8 cellular contexts compared by ENCODE assay signal in genomic region chr22:46432164-46433068, GRCh38.
DNase-seq lines count a peak whose midpoint lies in the region; ATAC-seq and TF ChIP-seq lines count a peak whose summit lies in the region.

No MANE protein-coding gene starts in this region.

- no peak overlapping the region for H3K23ac ChIP-seq in mesenchymal stem cell (ENCODE audit: low read length in 2 of 2)

- H3K36me3 ChIP-seq in heart left ventricle (no peaks in the 10 kb centered on the region), mesenchymal stem cell (ENCODE audit: control insufficient read depth in 1 of 2, insufficient read depth in 2 of 2, low read depth in 1 of 2, low read length in 2 of 2) (peaks cover 0 to 72% of the 10 kb centered on the region in 2 experiments), upper lobe of right lung (no peaks in the 10 kb centered on the region), A673 (ENCODE audit: insufficient read depth, low read length, poor library complexity, severe bottlenecking) (no peaks in the 10 kb centered on the region)

- H2BK120ac ChIP-seq in mesenchymal stem cell (ENCODE audit: low read depth, low read length) = no peak overlapping the region

- H3K9me3 Mint-ChIP-seq in activated T-helper 1 cell treated with anti-CD3 and anti-CD28 coated beads, Interleukin-12 subunit alpha, Interleukin-12 subunit beta, Interleukin-2, Interleukin-4 antibody, amounts not matched to agents 30 ng/mL and 10 ng/mL and 1 ng/mL, durations not matched to agents 14 hours and 24 hours and 36 hours = no peaks in the 10 kb centered on the region

- H3K27ac ChIP-seq in heart left ventricle (peak overlapping the region in 2 of 12 donors; percentile 19 to 35), mesenchymal stem cell (ENCODE audit: low read length, poor library complexity, severe bottlenecking) (no peak overlapping the region), upper lobe of right lung (peak overlapping the region; percentile 37), A673 (ENCODE audit: low read depth, low read length, poor library complexity, severe bottlenecking) (no peak overlapping the region)

- H3K4me3 ChIP-seq in heart left ventricle (peak overlapping the region in 10 of 12 donors; percentile 16 to 58 (median 38)), mesenchymal stem cell (ENCODE audit: insufficient read depth in 1 of 2, low read depth in 1 of 2, low read length in 2 of 2) (peak overlapping the region in 1 of 2 experiments; percentile 70), upper lobe of right lung (peak overlapping the region; percentile 47), A673 (ENCODE audit: low read depth, low read length, poor library complexity, severe bottlenecking) (no peak overlapping the region)

- intact Hi-C loops in heart left ventricle (cut with DNase I) (no loop called here), cardiac septum (cut with DNase I) (no loop called here), upper lobe of right lung (cut with DNase I) (no loop called here), A673 (cut with micrococcal nuclease; ENCODE audit: unreplicated experiment) (no loop called here)
- intact Hi-C loops in activated T-helper 1 cell treated with anti-CD3 and anti-CD28 coated beads, Interleukin-12 subunit alpha, Interleukin-12 subunit beta, Interleukin-2, Interleukin-4 antibody, amounts not matched to agents 30 ng/mL and 10 ng/mL and 1 ng/mL, durations not matched to agents 14 hours and 24 hours and 36 hours (cut with micrococcal nuclease) = no loop called here

- H3K9ac ChIP-seq in mesenchymal stem cell (ENCODE audit: low read length) = peak overlapping the region; percentile 60

- H2AFZ ChIP-seq in mesenchymal stem cell (ENCODE audit: low read depth, low read length) = no peak overlapping the region

- H3K14ac ChIP-seq in mesenchymal stem cell (ENCODE audit: low read length in 2 of 2) = no peak overlapping the region

- H3K4me2 ChIP-seq in mesenchymal stem cell (ENCODE audit: low read length, poor library complexity, severe bottlenecking) = no peak overlapping the region

- no peak overlapping the region for H2AK5ac ChIP-seq in mesenchymal stem cell (ENCODE audit: low read length, severe bottlenecking)

- BruUV-seq in A673 (replicated peaks; lab: Mats Ljungman, UMichigan) = no TSS peak

- H3K27me3 Mint-ChIP-seq in activated T-helper 1 cell treated with anti-CD3 and anti-CD28 coated beads, Interleukin-12 subunit alpha, Interleukin-12 subunit beta, Interleukin-2, Interleukin-4 antibody, amounts not matched to agents 30 ng/mL and 10 ng/mL and 1 ng/mL, durations not matched to agents 14 hours and 24 hours and 36 hours (ENCODE audit: insufficient read depth) = no peaks in the 10 kb centered on the region

- CTCF ChIA-PET in A673 (lab: Charles Lee) = no interaction called here

- H3K9me3 ChIP-seq in heart left ventricle (no peaks in the 10 kb centered on the region), mesenchymal stem cell (ENCODE audit: control insufficient read depth, low read length) (no peaks in the 10 kb centered on the region), upper lobe of right lung (no peaks in the 10 kb centered on the region), A673 (ENCODE audit: low read depth, low read length, poor library complexity, severe bottlenecking) (no peaks in the 10 kb centered on the region)

- no peak overlapping the region for H4K91ac ChIP-seq in mesenchymal stem cell (ENCODE audit: low read length)

- H2BK15ac ChIP-seq in mesenchymal stem cell (ENCODE audit: low read depth, poor library complexity, severe bottlenecking) = no peak overlapping the region

- ATAC-seq in heart left ventricle (no peak), upper lobe of right lung (peak; percentile 40), GM18519 (IDR thresholded peaks at IDR 0.05; ENCODE audit: low FRiP score, unreplicated experiment) (no peak)

- H3K79me1 ChIP-seq in mesenchymal stem cell (replicated peaks; ENCODE audit: low read length, poor library complexity, severe bottlenecking) = no peaks in the 10 kb centered on the region

- H4K8ac ChIP-seq in mesenchymal stem cell (ENCODE audit: low read length) = no peak overlapping the region

- peak overlapping the region; percentile 86 for H3K27ac Mint-ChIP-seq in activated T-helper 1 cell treated with anti-CD3 and anti-CD28 coated beads, Interleukin-12 subunit alpha, Interleukin-12 subunit beta, Interleukin-2, Interleukin-4 antibody, amounts not matched to agents 30 ng/mL and 10 ng/mL and 1 ng/mL, durations not matched to agents 14 hours and 24 hours and 36 hours

- no peak overlapping the region for H3K4ac ChIP-seq in mesenchymal stem cell (ENCODE audit: low read depth in 1 of 2, low read length in 2 of 2)

- H2BK12ac ChIP-seq in mesenchymal stem cell (ENCODE audit: low read length in 2 of 2) = no peak overlapping the region

- 78 to 87% (median 81%) methylated on average over 24 to 25 of the region's 25 CpGs for WGBS in heart left ventricle, 4 donors
- WGBS in mesenchymal stem cell = 85% methylated on average over 25 of the region's 25 CpGs

- POLR2A ChIA-PET in A673 (lab: Charles Lee; ENCODE audit: low non-redundant PET) = no interaction called here

- H3K36me3 Mint-ChIP-seq in activated T-helper 1 cell treated with anti-CD3 and anti-CD28 coated beads, Interleukin-12 subunit alpha, Interleukin-12 subunit beta, Interleukin-2, Interleukin-4 antibody, amounts not matched to agents 30 ng/mL and 10 ng/mL and 1 ng/mL, durations not matched to agents 14 hours and 24 hours and 36 hours (ENCODE audit: low read depth) = peaks cover 1% of the 10 kb centered on the region

- no peak overlapping the region for H3K18ac ChIP-seq in mesenchymal stem cell (ENCODE audit: low read depth in 1 of 2, low read length in 2 of 2)

- H3K27me3 ChIP-seq in heart left ventricle (no peaks in the 10 kb centered on the region), mesenchymal stem cell (ENCODE audit: control insufficient read depth in 1 of 2, insufficient read depth in 1 of 2, low read length in 2 of 2) (peaks cover 0 to 49% of the 10 kb centered on the region in 2 experiments), upper lobe of right lung (no peaks in the 10 kb centered on the region), A673 (replicated peaks; ENCODE audit: insufficient read depth, low read depth, low read length, poor library complexity) (no peaks in the 10 kb centered on the region)

- TF ChIP-seq POLR2A in heart left ventricle (IDR thresholded peaks at IDR 0.05) = no peak

- H3K4me1 ChIP-seq in heart left ventricle (peaks cover 0 to 5% (median 0%) of the 10 kb centered on the region in 12 donors), mesenchymal stem cell (ENCODE audit: control insufficient read depth, insufficient read depth, low read depth, low read length) (peaks cover 5% of the 10 kb centered on the region), upper lobe of right lung (peaks cover 4% of the 10 kb centered on the region), A673 (ENCODE audit: insufficient read depth, low read length, poor library complexity, severe bottlenecking) (no peaks in the 10 kb centered on the region)

- H3K4me1 Mint-ChIP-seq in activated T-helper 1 cell treated with anti-CD3 and anti-CD28 coated beads, Interleukin-12 subunit alpha, Interleukin-12 subunit beta, Interleukin-2, Interleukin-4 antibody, amounts not matched to agents 30 ng/mL and 10 ng/mL and 1 ng/mL, durations not matched to agents 14 hours and 24 hours and 36 hours (ENCODE audit: low read depth) = peaks cover 10% of the 10 kb centered on the region

- TF ChIP-seq CTCF in heart left ventricle (IDR thresholded peaks at IDR 0.05) = no peak
- no peak for TF ChIP-seq CTCF in upper lobe of right lung (IDR thresholded peaks at IDR 0.05)
- no peak for TF ChIP-seq CTCF in A673 (conservative IDR thresholded peaks at IDR 0.05; ENCODE audit: low read depth, low read length)

- peak in 1 of 5 donors; percentile 11 for DNase-seq in heart left ventricle
- no peak for DNase-seq in cardiac septum (ENCODE audit: low spot score)
- peak; percentile 37 for DNase-seq in activated T-helper 1 cell treated with anti-CD3 and anti-CD28 coated beads, Interleukin-12 subunit alpha, Interleukin-12 subunit beta, Interleukin-2, Interleukin-4 antibody, amounts not matched to agents 30 ng/mL and 10 ng/mL and 1 ng/mL, durations not matched to agents 14 hours and 24 hours and 36 hours (ENCODE audit: low spot score)
- DNase-seq in mesenchymal stem cell = no peak
- DNase-seq in upper lobe of right lung = no peak
- DNase-seq in A673 (ENCODE audit: low spot score) = no peak
- DNase-seq in NCI-H1417 treated with DMSO at 0.1 percent for 48 hours (lab: John Stamatoyannopoulos, UW) = no peak

- H3K4me3 Mint-ChIP-seq in activated T-helper 1 cell treated with anti-CD3 and anti-CD28 coated beads, Interleukin-12 subunit alpha, Interleukin-12 subunit beta, Interleukin-2, Interleukin-4 antibody, amounts not matched to agents 30 ng/mL and 10 ng/mL and 1 ng/mL, durations not matched to agents 14 hours and 24 hours and 36 hours = peak overlapping the region; percentile 82

- H2BK5ac ChIP-seq in mesenchymal stem cell (ENCODE audit: low read depth, low read length, poor library complexity, severe bottlenecking) = no peak overlapping the region
